Comparison of ENCODE assay signal across 9 cellular contexts in genomic region chr3:50587806-50588758, GRCh38. TPM values are rescaled to one million over a fixed set of nuclear protein-coding genes. Genes with fewer than 3 reads are reported as not detected.
DNase-seq lines count a peak whose midpoint lies in the region; ATAC-seq and TF ChIP-seq lines count a peak whose summit lies in the region.
"Had no signal": no experiment of that assay in that cellular context is flagged by ENCODE, and none has a peak within 500 bp of the region (broad histone marks: within the 10 kb centered on the region; RNA-seq: fewer than 3 reads in every experiment).

No MANE protein-coding gene starts in this region.

- H3K4me1 Mint-ChIP-seq in IgD-negative memory B cell (peaks cover 17 to 20% (median 19%) of the 10 kb centered on the region in 3 donors), mesothelial cell of epicardium (peaks cover 5% of the 10 kb centered on the region), GM23338 (peaks cover 6% of the 10 kb centered on the region)
- H3K4me1 Mint-ChIP-seq in activated T-helper 2 cell treated with anti-CD3 and anti-CD28 coated beads, Interferon-gamma antibody, Interleukin-2, Interleukin-4, amounts not matched to agents 10 μg/mL and 5 μg/mL and 100 μg/mL, durations not matched to agents 14 hours and 24 hours and 36 hours (ENCODE audit: low read depth): peaks cover 78% of the 10 kb centered on the region

- no peak overlapping the region for H3K4me3 ChIP-seq in parathyroid adenoma (ENCODE audit: low read depth, low read length)
- no peak overlapping the region for H3K4me3 ChIP-seq in MG63
- H3K4me3 ChIP-seq in GM23338: no peak overlapping the region

- no peak for TF ChIP-seq CTCF in GM10248 (IDR thresholded peaks at IDR 0.05; ENCODE audit: control extremely low read depth, extremely low read depth, low read depth, missing control alignments)
- no peak for TF ChIP-seq CTCF in parathyroid adenoma (IDR thresholded peaks at IDR 0.05)
- no peak for TF ChIP-seq CTCF in mesothelial cell of epicardium (IDR thresholded peaks at IDR 0.05; ENCODE audit: unreplicated experiment)
- no peak for TF ChIP-seq CTCF in GM23338 (conservative IDR thresholded peaks at IDR 0.05; ENCODE audit: low read depth in 2 of 2)

- H3K27ac ChIP-seq in parathyroid adenoma: peak overlapping the region; percentile 24
- H3K27ac ChIP-seq in GM23338 (ENCODE audit: low read depth): no peak overlapping the region

- H3K27me3 ChIP-seq in parathyroid adenoma (ENCODE audit: control insufficient read depth, insufficient read depth, low read length): no peaks in the 10 kb centered on the region
- H3K27me3 ChIP-seq in MG63: no peaks in the 10 kb centered on the region
- no peaks in the 10 kb centered on the region for H3K27me3 ChIP-seq in GM23338 (ENCODE audit: insufficient read depth)

- POLR2A ChIA-PET in GM10248 (lab: Yijun Ruan, JAX): interaction anchor here (0.8 kb wide), 1 partner anchor 19 kb away, joined by 3 read pairs; no protein-coding TSS in a partner anchor

- peak overlapping the region; percentile 17 to 66 (median 52) for H3K4me3 Mint-ChIP-seq in IgD-negative memory B cell
- peak overlapping the region; percentile 58 for H3K4me3 Mint-ChIP-seq in activated T-helper 2 cell treated with anti-CD3 and anti-CD28 coated beads, Interferon-gamma antibody, Interleukin-2, Interleukin-4, amounts not matched to agents 10 μg/mL and 5 μg/mL and 100 μg/mL, durations not matched to agents 14 hours and 24 hours and 36 hours (ENCODE audit: low read depth)
- no peak overlapping the region for H3K4me3 Mint-ChIP-seq in mesothelial cell of epicardium
- H3K4me3 Mint-ChIP-seq in GM23338: no peak overlapping the region

- peak overlapping the region; percentile 40 to 86 (median 60) for H3K27ac Mint-ChIP-seq in IgD-negative memory B cell
- peak overlapping the region; percentile 98 for H3K27ac Mint-ChIP-seq in activated T-helper 2 cell treated with anti-CD3 and anti-CD28 coated beads, Interferon-gamma antibody, Interleukin-2, Interleukin-4, amounts not matched to agents 10 μg/mL and 5 μg/mL and 100 μg/mL, durations not matched to agents 14 hours and 24 hours and 36 hours
- H3K27ac Mint-ChIP-seq in mesothelial cell of epicardium: no peak overlapping the region
- no peak overlapping the region for H3K27ac Mint-ChIP-seq in GM23338

- no peak overlapping the region for H3K9ac ChIP-seq in parathyroid adenoma

- ATAC-seq in GM23338: no peak

- H4K20me1 ChIP-seq in GM23338 (replicated peaks; ENCODE audit: insufficient read depth): no peaks in the 10 kb centered on the region; the same call in 1 of the 2 replicates

- peaks cover 21% of the 10 kb centered on the region for H3K4me1 ChIP-seq in parathyroid adenoma
- H3K4me1 ChIP-seq in GM23338 (ENCODE audit: insufficient read depth): no peaks in the 10 kb centered on the region

- no peaks in the 10 kb centered on the region for H3K36me3 ChIP-seq in parathyroid adenoma (ENCODE audit: control insufficient read depth, insufficient read depth, low read length)
- no peaks in the 10 kb centered on the region for H3K36me3 ChIP-seq in MG63
- H3K36me3 ChIP-seq in GM23338 (ENCODE audit: insufficient read depth): no peaks in the 10 kb centered on the region

- no peaks in the 10 kb centered on the region for H3F3A ChIP-seq in GM23338 (replicated peaks; ENCODE audit: low read depth)

- H3K36me3 Mint-ChIP-seq in IgD-negative memory B cell: no peaks in the 10 kb centered on the region
- peaks cover 46% of the 10 kb centered on the region for H3K36me3 Mint-ChIP-seq in activated T-helper 2 cell treated with anti-CD3 and anti-CD28 coated beads, Interferon-gamma antibody, Interleukin-2, Interleukin-4, amounts not matched to agents 10 μg/mL and 5 μg/mL and 100 μg/mL, durations not matched to agents 14 hours and 24 hours and 36 hours (ENCODE audit: low read depth)
- peaks cover 7% of the 10 kb centered on the region for H3K36me3 Mint-ChIP-seq in mesothelial cell of epicardium
- H3K36me3 Mint-ChIP-seq in GM23338 (ENCODE audit: low read depth): peaks cover 3% of the 10 kb centered on the region; the same call in 2 of the 3 replicates

- H3K9me2 ChIP-seq in GM23338 (ENCODE audit: insufficient read depth): no peaks in the 10 kb centered on the region

- no peak overlapping the region for H3K4me2 ChIP-seq in parathyroid adenoma (ENCODE audit: low read length)
- H3K4me2 ChIP-seq in GM23338: no peak overlapping the region

- CTCF ChIA-PET in GM10248 (lab: Yijun Ruan, JAX): interaction anchor here (0.8 to 11.1 kb wide), 5 partner anchors 10 to 65 kb away, joined by 3 to 266 read pairs (median 34); partner anchors contain the start of genes CISH, HEMK1 and MAPKAPK3

- H3K27me3 Mint-ChIP-seq in IgD-negative memory B cell (no peaks in the 10 kb centered on the region), mesothelial cell of epicardium (ENCODE audit: low read depth) (no peaks in the 10 kb centered on the region), GM23338 (ENCODE audit: insufficient read depth, low read depth, poor library complexity) (no peaks in the 10 kb centered on the region)
- H3K27me3 Mint-ChIP-seq in activated T-helper 2 cell treated with anti-CD3 and anti-CD28 coated beads, Interferon-gamma antibody, Interleukin-2, Interleukin-4, amounts not matched to agents 10 μg/mL and 5 μg/mL and 100 μg/mL, durations not matched to agents 14 hours and 24 hours and 36 hours (ENCODE audit: low read depth): no peaks in the 10 kb centered on the region

- H3K9me3 Mint-ChIP-seq in IgD-negative memory B cell (no peaks in the 10 kb centered on the region), mesothelial cell of epicardium (no peaks in the 10 kb centered on the region), GM23338 (no peaks in the 10 kb centered on the region)
- H3K9me3 Mint-ChIP-seq in activated T-helper 2 cell treated with anti-CD3 and anti-CD28 coated beads, Interferon-gamma antibody, Interleukin-2, Interleukin-4, amounts not matched to agents 10 μg/mL and 5 μg/mL and 100 μg/mL, durations not matched to agents 14 hours and 24 hours and 36 hours: no peaks in the 10 kb centered on the region

- H3K9me3 ChIP-seq in parathyroid adenoma (ENCODE audit: control insufficient read depth, low read length) (no peaks in the 10 kb centered on the region), MG63 (no peaks in the 10 kb centered on the region)

- H2AFZ ChIP-seq in parathyroid adenoma (peak overlapping the region; percentile 47), GM23338 (no peak overlapping the region)

- DNase-seq in GM10248 (ENCODE audit: extremely low spot score) (peak; percentile 69), mesothelial cell of epicardium (ENCODE audit: low spot score in 2 of 2, unreplicated experiment in 2 of 2) (no peak), MG63 (no peak), islet precursor cell (no peak), GM23338 (ENCODE audit: low spot score) (no peak)
- DNase-seq in activated T-helper 2 cell treated with anti-CD3 and anti-CD28 coated beads, Interferon-gamma antibody, Interleukin-2, Interleukin-4, amounts not matched to agents 10 μg/mL and 5 μg/mL and 100 μg/mL, durations not matched to agents 14 hours and 24 hours and 36 hours (ENCODE audit: low spot score): peak; percentile 64
- DNase-seq: DMS53 had no signal

- intact Hi-C loops in activated T-helper 2 cell treated with anti-CD3 and anti-CD28 coated beads, Interferon-gamma antibody, Interleukin-2, Interleukin-4, amounts not matched to agents 10 μg/mL and 5 μg/mL and 100 μg/mL, durations not matched to agents 14 hours and 24 hours and 36 hours (cut with micrococcal nuclease): loop anchor here (2.0 kb wide), 1 partner anchor 13 kb away; no protein-coding TSS in a partner anchor

- H3K79me2 ChIP-seq in parathyroid adenoma: no peaks in the 10 kb centered on the region
- H3K79me2 ChIP-seq in GM23338 (replicated peaks; ENCODE audit: insufficient read depth): no peaks in the 10 kb centered on the region

TF ChIP-seq in GM23338, 12 proteins besides CTCF, POLR2A, EP300 and RAD21 (continues in another document):
- TF ChIP-seq ZNF331 (CRISPR knock-in tag; IDR thresholded peaks at IDR 0.05; ENCODE audit: low read depth) (no peak), ZNF114 (CRISPR knock-in tag; IDR thresholded peaks at IDR 0.05) (no peak)

RNA-seq across cellular contexts. Expression of gene HEMK1, which starts 18.8 kb away (rescaled TPM):
- 30.5 TPM for polyA plus RNA-seq in IgD-negative memory B cell
- total RNA-seq in activated T-helper 2 cell treated with anti-CD3 and anti-CD28 coated beads, Interferon-gamma antibody, Interleukin-2, Interleukin-4, amounts not matched to agents 10 μg/mL and 5 μg/mL and 100 μg/mL, durations not matched to agents 14 hours and 24 hours and 36 hours: 61.7 and 68.7 TPM in 2 replicates
- total RNA-seq in mesothelial cell of epicardium: 32.1 to 34.1 TPM (median 32.8 TPM) in 3 replicates
- 4.3 and 23.3 TPM in 2 replicates for total RNA-seq in MG63 (2014; rRNA removed; shearing (Covaris generic); ENCODE audit: low replicate concordance)
- total RNA-seq in GM23338 (2014; rRNA removed; shearing (Covaris generic)): 5.6 and 8.5 TPM in 2 replicates
- 10.1 and 11.0 TPM in 2 replicates for polyA plus RNA-seq in GM23338 (2016; fragmentation: Nextera tagmentation; extraction: Ambion mirVana)

RNA-seq across cellular contexts. Expression of gene C3orf18, which starts 20.5 kb away (rescaled TPM):
- polyA plus RNA-seq in IgD-negative memory B cell (7.9 TPM), GM23338 (2016; fragmentation: Nextera tagmentation; extraction: Ambion mirVana) (2.4 TPM in 2 replicates)
- 35.2 and 37.2 TPM in 2 replicates for total RNA-seq in activated T-helper 2 cell treated with anti-CD3 and anti-CD28 coated beads, Interferon-gamma antibody, Interleukin-2, Interleukin-4, amounts not matched to agents 10 μg/mL and 5 μg/mL and 100 μg/mL, durations not matched to agents 14 hours and 24 hours and 36 hours
- 12.7 to 15.1 TPM (median 12.8 TPM) in 3 replicates for total RNA-seq in mesothelial cell of epicardium
- total RNA-seq in MG63 (2014; rRNA removed; shearing (Covaris generic); ENCODE audit: low replicate concordance): 5.0 and 20.1 TPM in 2 replicates
- 7.7 and 10.3 TPM in 2 replicates for total RNA-seq in GM23338 (2014; rRNA removed; shearing (Covaris generic))

RNA-seq across cellular contexts. Expression of gene CISH, which starts 23.5 kb away (rescaled TPM):
- 3.1 TPM for polyA plus RNA-seq in IgD-negative memory B cell
- 351 and 355 TPM in 2 replicates for total RNA-seq in activated T-helper 2 cell treated with anti-CD3 and anti-CD28 coated beads, Interferon-gamma antibody, Interleukin-2, Interleukin-4, amounts not matched to agents 10 μg/mL and 5 μg/mL and 100 μg/mL, durations not matched to agents 14 hours and 24 hours and 36 hours
- 15.2 to 16.7 TPM (median 15.2 TPM) in 3 replicates for total RNA-seq in mesothelial cell of epicardium
- total RNA-seq in MG63 (2014; rRNA removed; shearing (Covaris generic); ENCODE audit: low replicate concordance): 0.20 TPM in 1 of 2 replicates, not detected in the other
- 2.7 and 3.6 TPM in 2 replicates for total RNA-seq in GM23338 (2014; rRNA removed; shearing (Covaris generic))
- polyA plus RNA-seq in GM23338 (2016; fragmentation: Nextera tagmentation; extraction: Ambion mirVana): 2.1 and 2.2 TPM in 2 replicates

RNA-seq across cellular contexts. Expression of gene MAPKAPK3, which starts 28.9 kb away (rescaled TPM):
- 23.7 TPM for polyA plus RNA-seq in IgD-negative memory B cell
- 178 and 190 TPM in 2 replicates for total RNA-seq in activated T-helper 2 cell treated with anti-CD3 and anti-CD28 coated beads, Interferon-gamma antibody, Interleukin-2, Interleukin-4, amounts not matched to agents 10 μg/mL and 5 μg/mL and 100 μg/mL, durations not matched to agents 14 hours and 24 hours and 36 hours
- 33.6 to 36.8 TPM (median 35.9 TPM) in 3 replicates for total RNA-seq in mesothelial cell of epicardium
- 23.7 and 33.4 TPM in 2 replicates for total RNA-seq in MG63 (2014; rRNA removed; shearing (Covaris generic); ENCODE audit: low replicate concordance)
- total RNA-seq in GM23338 (2014; rRNA removed; shearing (Covaris generic)): 44.9 and 51.1 TPM in 2 replicates
- 16.5 and 17.2 TPM in 2 replicates for polyA plus RNA-seq in GM23338 (2016; fragmentation: Nextera tagmentation; extraction: Ambion mirVana)

Comparison
In these comparisons a context has a peak if more than half of its experiments do, and no peak if none do; other contexts are left out.
1. DNase-seq: peak in GM10248 (single experiment) and activated T-helper 2 cell treated with anti-CD3 and anti-CD28 coated beads, Interferon-gamma antibody, Interleukin-2, Interleukin-4, amounts not matched to agents 10 μg/mL and 5 μg/mL and 100 μg/mL, durations not matched to agents 14 hours and 24 hours and 36 hours (single experiment); none in mesothelial cell of epicardium (0 of 2), MG63 (single experiment), islet precursor cell (single experiment) and GM23338 (single experiment).
2. H3K27ac Mint-ChIP-seq: peak in IgD-negative memory B cell (3 of 3) and activated T-helper 2 cell treated with anti-CD3 and anti-CD28 coated beads, Interferon-gamma antibody, Interleukin-2, Interleukin-4, amounts not matched to agents 10 μg/mL and 5 μg/mL and 100 μg/mL, durations not matched to agents 14 hours and 24 hours and 36 hours (single experiment); none in mesothelial cell of epicardium (single experiment) and GM23338 (single experiment).
3. H3K4me3 Mint-ChIP-seq: peak in IgD-negative memory B cell (4 of 4) and activated T-helper 2 cell treated with anti-CD3 and anti-CD28 coated beads, Interferon-gamma antibody, Interleukin-2, Interleukin-4, amounts not matched to agents 10 μg/mL and 5 μg/mL and 100 μg/mL, durations not matched to agents 14 hours and 24 hours and 36 hours (single experiment); none in mesothelial cell of epicardium (single experiment) and GM23338 (single experiment).
4. RNA of gene CISH, which starts 23.5 kb away (total RNA-seq): 351 to 355 TPM in activated T-helper 2 cell treated with anti-CD3 and anti-CD28 coated beads, Interferon-gamma antibody, Interleukin-2, Interleukin-4, amounts not matched to agents 10 μg/mL and 5 μg/mL and 100 μg/mL, durations not matched to agents 14 hours and 24 hours and 36 hours; 15.2 to 16.7 TPM in mesothelial cell of epicardium, 2.7 to 3.6 TPM in GM23338 and 0.20 TPM in MG63; every median in the first group is over 10 times any median in the second.